In the genomic region with DNA sequence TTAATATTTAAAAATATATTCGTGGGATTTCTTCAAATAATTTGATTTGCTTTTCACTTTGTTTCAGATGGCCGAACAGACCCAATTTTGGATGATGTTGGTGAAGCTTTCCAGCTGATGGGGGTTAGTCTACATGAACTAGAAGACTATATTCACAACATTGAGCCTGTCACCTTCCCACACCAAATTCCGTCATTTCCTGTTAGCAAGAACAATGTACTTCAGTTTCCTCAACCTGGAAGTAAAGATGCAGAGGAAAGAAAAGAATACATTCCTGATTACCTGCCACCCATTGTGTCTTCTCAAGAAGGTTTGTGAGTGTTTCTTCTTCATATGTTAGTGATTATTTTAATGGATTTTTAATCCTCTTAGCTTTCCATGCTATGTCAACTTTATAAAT, we compare ENCODE assay signal across 5 cellular contexts.
"Had no signal": no experiment of that assay in that cellular context is flagged by ENCODE, and none has a peak within 500 bp of the region (broad histone marks: within the 10 kb centered on the region; RNA-seq: fewer than 3 reads in every experiment).

No MANE protein-coding gene starts in this region.

- H3K27ac Mint-ChIP-seq: GM23338, H9 had no signal

- H3K4me3 Mint-ChIP-seq: GM23338, H9 had no signal

- H3K4me3 ChIP-seq: GM23338, K562 had no signal

- ATAC-seq: GM23338, K562 had no signal

- H3K9me3 Mint-ChIP-seq: GM23338, H9 had no signal

- H3K4me2 ChIP-seq: GM23338 had no signal

- DNase-seq: H9, HCEC 1CT, IMR-90 had no signal
